ENCODE assay signal across 8 cellular contexts in genomic region chr17:50721194-50722010, GRCh38. TPM values are rescaled to one million over a fixed set of nuclear protein-coding genes. Genes with fewer than 3 reads are reported as not detected.
A peak's percentile ranks its signal among the peaks of the same experiment; 100 is the strongest.
DNase-seq lines count a peak whose midpoint lies in the region; ATAC-seq and TF ChIP-seq lines count a peak whose summit lies in the region.

No MANE protein-coding gene starts in this region.

- no peak for TF ChIP-seq CTCF in epithelial cell of proximal tubule (conservative IDR thresholded peaks at IDR 0.05; ENCODE audit: low read depth, low read length)
- no peak for TF ChIP-seq CTCF in psoas muscle (IDR thresholded peaks at IDR 0.05)

- 7 to 9% (median 8%) methylated on average over 7 of the region's 7 CpGs for WGBS in psoas muscle, 3 donors

- intact Hi-C loops in psoas muscle (cut with DNase I), result no loop called here

- DNase-seq in activated CD4-positive, CD25-positive, alpha-beta regulatory T cell treated with anti-CD3 and anti-CD28 coated beads, Interleukin-2, amount 50 U/mL, for 72 hours, result no peak
- no peak for DNase-seq in SJCRH30
- no peak for DNase-seq in epithelial cell of proximal tubule (ENCODE audit: low read depth)
- DNase-seq in psoas muscle, result no peak
- no peak for DNase-seq in globus pallidus (ENCODE audit: low spot score)
- no peak for DNase-seq in hypothalamus (lab: John Stamatoyannopoulos, UW)

- H3K4me1 ChIP-seq in SJCRH30 (peaks cover 7% of the 10 kb centered on the region), psoas muscle (peaks cover 54% of the 10 kb centered on the region)

- H3K9me3 ChIP-seq in SJCRH30 (replicated peaks), result no peaks in the 10 kb centered on the region
- H3K9me3 ChIP-seq in psoas muscle, result no peaks in the 10 kb centered on the region

- peak overlapping the region; percentile 81 for H3K4me3 ChIP-seq in SJCRH30
- H3K4me3 ChIP-seq in epithelial cell of proximal tubule (ENCODE audit: low read depth, low read length), result peak overlapping the region; percentile 95
- peak overlapping the region; percentile 92 for H3K4me3 ChIP-seq in psoas muscle

- H3K27ac ChIP-seq in SJCRH30, result no peak overlapping the region
- peak overlapping the region; percentile 98 for H3K27ac ChIP-seq in psoas muscle

- H3K36me3 ChIP-seq in SJCRH30 (peaks cover 4% of the 10 kb centered on the region; the same call in 1 of the 2 replicates), psoas muscle (ENCODE audit: insufficient read depth in 1 of 2, low read depth in 1 of 2) (peaks cover 0 to 2% of the 10 kb centered on the region in 2 donors)

- H3K27me3 ChIP-seq in SJCRH30 (no peaks in the 10 kb centered on the region), psoas muscle (ENCODE audit: insufficient read depth in 3 of 3, low read length in 2 of 3) (no peaks in the 10 kb centered on the region)

- ATAC-seq in activated CD4-positive, CD25-positive, alpha-beta regulatory T cell treated with anti-CD3 and anti-CD28 coated beads, Interleukin-2, amount 50 U/mL, for 24 hours, result peak; percentile 23 to 38
- ATAC-seq in psoas muscle, result no peak
- no peak for ATAC-seq in HG03196 (IDR thresholded peaks at IDR 0.05; ENCODE audit: unreplicated experiment)

RNA-seq across cellular contexts. Expression of gene LUC7L3, which starts 2.0 kb away (rescaled TPM):
- 54.9 and 84.7 TPM in 2 replicates for total RNA-seq in SJCRH30 (2014; rRNA removed; shearing (Covaris generic))
- total RNA-seq in epithelial cell of proximal tubule, result 25.8 and 54.1 TPM in 2 replicates
- total RNA-seq in psoas muscle, result 10 to 100 TPM; 25.4 to 55.9 (median 49.9) TPM
- polyA plus RNA-seq in psoas muscle, result 100 to 1,000 TPM in 1 of 3 donors, 10 to 100 TPM in 2; 33.4 to 108 (median 49.2) TPM

RNA-seq across cellular contexts. Expression of gene ANKRD40, which starts 13.7 kb away (rescaled TPM):
- total RNA-seq in SJCRH30 (2014; rRNA removed; shearing (Covaris generic)), result 42.3 and 48.1 TPM in 2 replicates
- total RNA-seq in epithelial cell of proximal tubule, result 27.3 and 42.2 TPM in 2 replicates
- 100 to 1,000 TPM in 3 of 4 donors, 10 to 100 TPM in 1; 91.8 to 132 (median 112) TPM for total RNA-seq in psoas muscle
- polyA plus RNA-seq in psoas muscle, result 100 to 1,000 TPM in 1 of 3 donors, 10 to 100 TPM in 2; 42.6 to 155 (median 46.6) TPM

RNA-seq across cellular contexts. Expression of gene ANKRD40CL, which starts 45.9 kb away (rescaled TPM):
- not detected in 2 replicates for total RNA-seq in SJCRH30 (2014; rRNA removed; shearing (Covaris generic))
- total RNA-seq in epithelial cell of proximal tubule (not detected in 2 replicates), psoas muscle (not detected)
- not detected for polyA plus RNA-seq in psoas muscle

Comparison
In these comparisons a context has a peak if more than half of its experiments do, and no peak if none do; other contexts are left out.
1. ATAC-seq: peak in activated CD4-positive, CD25-positive, alpha-beta regulatory T cell treated with anti-CD3 and anti-CD28 coated beads, Interleukin-2, amount 50 U/mL, for 24 hours (2 of 2); none in psoas muscle (0 of 4) and HG03196 (single experiment).
2. Peak in every context shown above with its lines, with median percentiles within 50 percentile points of each other: H3K4me3 ChIP-seq.